In the genomic region with DNA sequence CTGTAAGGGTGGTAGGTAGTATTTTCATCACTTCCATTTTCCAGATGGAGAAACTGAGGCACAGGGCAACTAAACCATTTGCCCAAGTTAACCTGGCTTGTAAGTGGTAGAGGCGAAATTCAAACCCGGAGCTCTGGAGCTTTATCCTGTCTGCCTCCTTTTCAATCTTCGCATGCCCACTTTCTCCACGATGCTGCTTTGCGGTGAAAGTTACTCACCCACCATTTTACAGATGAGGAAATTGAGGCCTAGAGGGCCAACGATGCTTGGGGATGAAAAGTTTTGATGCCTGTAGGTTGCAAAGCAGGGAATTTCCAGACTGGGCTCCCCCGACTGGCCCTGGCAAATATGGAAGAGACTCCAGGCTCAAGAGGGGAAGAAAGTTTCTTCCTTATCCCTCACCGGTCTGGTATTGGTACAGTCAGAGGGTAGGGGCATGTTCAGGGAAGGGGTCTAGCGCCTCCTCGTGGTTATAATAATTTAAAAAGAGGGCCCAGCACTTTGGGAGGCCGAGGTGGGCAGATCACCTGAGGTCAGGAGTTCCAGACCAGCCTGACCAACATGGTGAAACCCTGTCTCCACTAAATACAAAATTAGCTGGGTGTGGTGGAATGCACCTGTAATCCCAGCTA, we compare ENCODE assay signal across 8 cellular contexts. TPM values are rescaled to one million over a fixed set of nuclear protein-coding genes. Genes with fewer than 3 reads are reported as not detected.
DNase-seq lines count a peak whose midpoint lies in the region; ATAC-seq and TF ChIP-seq lines count a peak whose summit lies in the region.

No MANE protein-coding gene starts in this region.

- H3K4me3 Mint-ChIP-seq in activated naive CD8-positive, alpha-beta T cell: no peak overlapping the region
- no peak overlapping the region for H3K4me3 Mint-ChIP-seq in activated naive CD8-positive, alpha-beta T cell treated with anti-CD3 and anti-CD28 coated beads, Interleukin-2, amount 50 U/mL, for 24 hours
- no peak overlapping the region for H3K4me3 Mint-ChIP-seq in stimulated activated memory B cell treated with anti-CD40 and anti-IgM and Interleukin-4, amounts not matched to agents 10 μg/mL and 1 μg/mL and 100 μg/mL, for 72 hours

- H3K4me3 ChIP-seq in PC-3 (ENCODE audit: low read length) (no peak overlapping the region), esophagus muscularis mucosa (no peak overlapping the region)

- no peaks in the 10 kb centered on the region for H3K27me3 Mint-ChIP-seq in activated naive CD8-positive, alpha-beta T cell
- no peaks in the 10 kb centered on the region for H3K27me3 Mint-ChIP-seq in activated naive CD8-positive, alpha-beta T cell treated with anti-CD3 and anti-CD28 coated beads, Interleukin-2, amount 50 U/mL, for 24 hours
- H3K27me3 Mint-ChIP-seq in stimulated activated memory B cell treated with anti-CD40 and anti-IgM and Interleukin-4, amounts not matched to agents 10 μg/mL and 1 μg/mL and 100 μg/mL, for 72 hours: no peaks in the 10 kb centered on the region

- DNase-seq in activated naive CD8-positive, alpha-beta T cell treated with anti-CD3 and anti-CD28 coated beads, Interleukin-2, amount 50 U/mL, for 24 hours: no peak
- DNase-seq in PC-3 (peak; percentile 38), esophagus muscularis mucosa (ENCODE audit: extremely low spot score) (no peak)
- DNase-seq in effector CD4-positive, alpha-beta T cell: no peak

- no peak overlapping the region for H3K9ac ChIP-seq in PC-3 (ENCODE audit: low read length)

- H3K27ac ChIP-seq in PC-3 (ENCODE audit: low read length) (no peak overlapping the region), esophagus muscularis mucosa (replicated peaks in 1 of 4) (no peak overlapping the region)

- H3K36me3 Mint-ChIP-seq in activated naive CD8-positive, alpha-beta T cell: no peaks in the 10 kb centered on the region
- peaks cover 3% of the 10 kb centered on the region for H3K36me3 Mint-ChIP-seq in activated naive CD8-positive, alpha-beta T cell treated with anti-CD3 and anti-CD28 coated beads, Interleukin-2, amount 50 U/mL, for 24 hours (ENCODE audit: low read depth)
- H3K36me3 Mint-ChIP-seq in stimulated activated memory B cell treated with anti-CD40 and anti-IgM and Interleukin-4, amounts not matched to agents 10 μg/mL and 1 μg/mL and 100 μg/mL, for 72 hours: no peaks in the 10 kb centered on the region

- H3K9me3 ChIP-seq in PC-3 (ENCODE audit: low read length): no peaks in the 10 kb centered on the region
- H3K9me3 ChIP-seq in esophagus muscularis mucosa: no peaks in the 10 kb centered on the region

- TF ChIP-seq POLR2A in esophagus muscularis mucosa (IDR thresholded peaks at IDR 0.05; ENCODE audit: low read depth): no peak

- H4K20me1 ChIP-seq in PC-3 (ENCODE audit: low read length): no peaks in the 10 kb centered on the region

- H3K9me3 Mint-ChIP-seq in activated naive CD8-positive, alpha-beta T cell (ENCODE audit: low read depth): no peaks in the 10 kb centered on the region
- H3K9me3 Mint-ChIP-seq in activated naive CD8-positive, alpha-beta T cell treated with anti-CD3 and anti-CD28 coated beads, Interleukin-2, amount 50 U/mL, for 24 hours: no peaks in the 10 kb centered on the region
- peaks cover 5% of the 10 kb centered on the region for H3K9me3 Mint-ChIP-seq in stimulated activated memory B cell treated with anti-CD40 and anti-IgM and Interleukin-4, amounts not matched to agents 10 μg/mL and 1 μg/mL and 100 μg/mL, for 72 hours

- CTCF ChIA-PET in PC-3 (lab: Charles Lee): no interaction called here

- H3K4me1 ChIP-seq in PC-3 (ENCODE audit: insufficient read depth, low read length): peaks cover 31% of the 10 kb centered on the region
- peaks cover 17 to 22% (median 21%) of the 10 kb centered on the region in 4 donors for H3K4me1 ChIP-seq in esophagus muscularis mucosa

- H3F3A ChIP-seq in PC-3 (ENCODE audit: low read length, unreplicated experiment): no peaks in the 10 kb centered on the region

- POLR2A ChIA-PET in PC-3 (lab: Charles Lee; ENCODE audit: unreplicated experiment): no interaction called here

- intact Hi-C loops in PC-3 (cut with micrococcal nuclease) (no loop called here), esophagus muscularis mucosa (cut with DNase I) (no loop called here)

- peak overlapping the region; percentile 61 for H3K27ac Mint-ChIP-seq in activated naive CD8-positive, alpha-beta T cell
- H3K27ac Mint-ChIP-seq in activated naive CD8-positive, alpha-beta T cell treated with anti-CD3 and anti-CD28 coated beads, Interleukin-2, amount 50 U/mL, for 24 hours: no peak overlapping the region
- peak overlapping the region; percentile 50 for H3K27ac Mint-ChIP-seq in stimulated activated memory B cell treated with anti-CD40 and anti-IgM and Interleukin-4, amounts not matched to agents 10 μg/mL and 1 μg/mL and 100 μg/mL, for 72 hours

- 55% methylated on average over 10 of the region's 11 CpGs for WGBS in esophagus muscularis mucosa

- no peaks in the 10 kb centered on the region for H3K36me3 ChIP-seq in PC-3 (ENCODE audit: low read depth, low read length)
- H3K36me3 ChIP-seq in esophagus muscularis mucosa: no peaks in the 10 kb centered on the region

- TF ChIP-seq EP300 in esophagus muscularis mucosa (IDR thresholded peaks at IDR 0.05): no peak

- no peaks in the 10 kb centered on the region for H3K27me3 ChIP-seq in PC-3 (ENCODE audit: low read length)
- peaks cover 0 to 78% (median 20%) of the 10 kb centered on the region in 4 donors for H3K27me3 ChIP-seq in esophagus muscularis mucosa

- H3K4me1 Mint-ChIP-seq in activated naive CD8-positive, alpha-beta T cell (ENCODE audit: low read depth): peaks cover 50% of the 10 kb centered on the region
- peaks cover 61% of the 10 kb centered on the region for H3K4me1 Mint-ChIP-seq in activated naive CD8-positive, alpha-beta T cell treated with anti-CD3 and anti-CD28 coated beads, Interleukin-2, amount 50 U/mL, for 24 hours
- H3K4me1 Mint-ChIP-seq in stimulated activated memory B cell treated with anti-CD40 and anti-IgM and Interleukin-4, amounts not matched to agents 10 μg/mL and 1 μg/mL and 100 μg/mL, for 72 hours: peaks cover 45% of the 10 kb centered on the region

- ATAC-seq in activated naive CD8-positive, alpha-beta T cell treated with anti-CD3 and anti-CD28 coated beads, Interleukin-2, amount 50 U/mL, for 24 hours: no peak
- ATAC-seq in PC-3 (no peak), GM19397 (IDR thresholded peaks at IDR 0.05; ENCODE audit: unreplicated experiment) (no peak), GM21367 (IDR thresholded peaks at IDR 0.05; ENCODE audit: unreplicated experiment) (no peak)
- ATAC-seq in stimulated activated memory B cell treated with anti-CD40 and anti-IgM and Interleukin-4, amounts not matched to agents 10 μg/mL and 1 μg/mL and 100 μg/mL, for 72 hours: no peak

- no TSS peak for BruUV-seq in PC-3 (replicated peaks; lab: Mats Ljungman, UMichigan)

- TF ChIP-seq CTCF in PC-3 (conservative IDR thresholded peaks at IDR 0.05; ENCODE audit: low read depth, low read length) (peak; percentile 53), esophagus muscularis mucosa (IDR thresholded peaks at IDR 0.05) (peak; percentile 34 to 48 (median 37))

- no peaks in the 10 kb centered on the region for H3K9me2 ChIP-seq in PC-3 (replicated peaks; ENCODE audit: low read length)

- H2AFZ ChIP-seq in PC-3 (ENCODE audit: low read length): no peak overlapping the region

- H3K4me2 ChIP-seq in PC-3 (ENCODE audit: low read length): no peak overlapping the region

- H3K79me2 ChIP-seq in PC-3 (ENCODE audit: low read length): peaks cover 27% of the 10 kb centered on the region

RNA-seq across cellular contexts. Expression of a gene that starts 1.9 kb away (rescaled TPM):
- total RNA-seq in PC-3 (2014; rRNA removed): 141 and 162 TPM in 2 replicates
- total RNA-seq in esophagus muscularis mucosa: under 1 TPM in 2 of 4 donors, not detected in 2; 0.33 to 0.34 TPM

RNA-seq across cellular contexts. Expression of a gene that starts 3.4 kb away (rescaled TPM):
- total RNA-seq in PC-3 (2014; rRNA removed): 3.0 and 3.2 TPM in 2 replicates
- total RNA-seq in esophagus muscularis mucosa: 1 to 10 TPM; 2.9 to 8.0 (median 4.1) TPM

RNA-seq across cellular contexts. Expression of a gene that starts 29.6 kb away (rescaled TPM):
- total RNA-seq in PC-3 (2014; rRNA removed) (96.6 and 106 TPM in 2 replicates), esophagus muscularis mucosa (100 to 1,000 TPM in 3 of 4 donors, 10 to 100 TPM in 1; 85.8 to 148 (median 118) TPM)

RNA-seq across cellular contexts. Expression of a gene that starts 31.7 kb away (rescaled TPM):
- 59.0 and 78.7 TPM in 2 replicates for total RNA-seq in PC-3 (2014; rRNA removed)
- total RNA-seq in esophagus muscularis mucosa: 10 to 100 TPM; 38.2 to 61.7 (median 48.2) TPM

RNA-seq across cellular contexts. Expression of a gene that starts 48.7 kb away (rescaled TPM):
- total RNA-seq in PC-3 (2014; rRNA removed) (13.3 and 16.9 TPM in 2 replicates), esophagus muscularis mucosa (1,000 to 10,000 TPM in 1 of 4 donors, 100 to 1,000 TPM in 3; 393 to 1,020 (median 677) TPM)

Comparison
In these comparisons a context has a peak if more than half of its experiments do, and no peak if none do; other contexts are left out.
1. RNA of a gene that starts 1.9 kb away (total RNA-seq): 141 to 162 TPM in PC-3; 0.33 to 0.34 TPM in esophagus muscularis mucosa; every median in the first group is over 100 times any median in the second.